In the genomic region with DNA sequence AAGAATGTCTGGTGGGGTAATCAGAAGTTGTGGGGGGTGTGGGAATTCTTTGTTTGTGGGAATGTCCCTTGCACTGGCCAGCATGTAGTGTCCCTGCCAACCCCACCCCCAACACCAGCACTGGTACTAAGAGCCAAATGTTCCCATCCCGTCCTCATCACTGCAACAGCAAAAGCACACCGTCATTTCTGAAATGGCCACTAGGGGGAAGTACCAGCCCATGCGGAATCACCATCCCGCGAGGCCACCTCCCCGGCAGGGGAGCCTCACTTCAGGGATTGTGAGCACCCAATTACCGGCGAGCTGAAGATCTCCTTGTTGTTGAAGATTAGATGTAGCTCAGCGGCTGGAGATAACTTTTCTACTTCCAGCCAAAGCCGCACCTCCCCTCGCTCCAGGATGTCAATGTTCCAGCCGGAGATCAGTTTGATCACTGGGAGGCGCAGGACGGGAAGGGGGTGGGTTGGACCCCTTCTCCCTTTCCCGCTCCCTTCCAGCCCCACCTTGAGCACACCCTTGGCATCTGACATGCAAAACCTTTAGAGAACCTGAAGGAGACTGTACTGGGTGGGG, we compare ENCODE assay signal across 9 cellular contexts. TPM values are rescaled to one million over a fixed set of nuclear protein-coding genes. Genes with fewer than 3 reads are reported as not detected.
DNase-seq lines count a peak whose midpoint lies in the region; ATAC-seq and TF ChIP-seq lines count a peak whose summit lies in the region.
"Had no signal": no experiment of that assay in that cellular context is flagged by ENCODE, and none has a peak within 500 bp of the region (broad histone marks: within the 10 kb centered on the region; RNA-seq: fewer than 3 reads in every experiment).

No MANE protein-coding gene starts in this region.

- peak; percentile 92 for TF ChIP-seq CTCF in cardiac muscle cell (IDR thresholded peaks at IDR 0.05; ENCODE audit: low read depth, low read length)

- H3K4me3 Mint-ChIP-seq in activated naive CD4-positive, alpha-beta T cell treated with anti-CD3 and anti-CD28 coated beads, Interleukin-2, amount 10 ng/mL, durations not matched to agents 7 days and 5 days, result no peak overlapping the region

- no peak overlapping the region for H3K27ac Mint-ChIP-seq in activated naive CD4-positive, alpha-beta T cell treated with anti-CD3 and anti-CD28 coated beads, Interleukin-2, amount 10 ng/mL, durations not matched to agents 7 days and 5 days

- H3K27me3 ChIP-seq in cardiac muscle cell, result no peaks in the 10 kb centered on the region

- H3K27ac ChIP-seq in cardiac muscle cell, result no peak overlapping the region

- intact Hi-C loops in posterior vena cava (cut with DNase I), result loop anchor here in 1 of 2 donors (5.0 to 10.0 kb wide), 2 partner anchors 41 to 114 kb away; a partner anchor contains a TSS

- no peaks in the 10 kb centered on the region for H3K36me3 Mint-ChIP-seq in activated naive CD4-positive, alpha-beta T cell treated with anti-CD3 and anti-CD28 coated beads, Interleukin-2, amount 10 ng/mL, durations not matched to agents 7 days and 5 days

- no peaks in the 10 kb centered on the region for H3K4me1 ChIP-seq in cardiac muscle cell (ENCODE audit: low read depth)

- CTCF ChIA-PET in activated naive CD4-positive, alpha-beta T cell treated with anti-CD3 and anti-CD28 coated beads, Interleukin-2, amount 10 ng/mL, durations not matched to agents 7 days and 5 days (lab: Charles Lee), result interaction anchor here (0.9 to 2.3 kb wide), 13 partner anchors 9 to 322 kb away, joined by 3 to 15 read pairs (median 5); a partner anchor contains a TSS

- no peak overlapping the region for H3K4me3 ChIP-seq in cardiac muscle cell

- peak; percentile 98 for ATAC-seq in SK-N-SH treated with all-trans-retinoic acid at 6 μM for 48 hours
- no peak for ATAC-seq in HG03432 (IDR thresholded peaks at IDR 0.05; ENCODE audit: unreplicated experiment)

- no peaks in the 10 kb centered on the region for H3K9me3 ChIP-seq in cardiac muscle cell (ENCODE audit: low read depth)

- peak; percentile 47 for DNase-seq in GM04504 (ENCODE audit: low read depth)
- peak; percentile 54 for DNase-seq in NCI-H1048 (lab: John Stamatoyannopoulos, UW)
- peak; percentile 84 for DNase-seq in activated naive CD4-positive, alpha-beta T cell treated with anti-CD3 and anti-CD28 coated beads, Interleukin-2, amount 10 ng/mL, durations not matched to agents 7 days and 5 days
- peak; percentile 83 to 87 for DNase-seq in cardiac muscle cell (ENCODE audit: low read depth in 1 of 2, low spot score in 1 of 2)
- DNase-seq in posterior vena cava (ENCODE audit: low spot score), result peak; percentile 85
- DNase-seq in ureter (ENCODE audit: low spot score), result peak; percentile 88

- H3K9me3 Mint-ChIP-seq in activated naive CD4-positive, alpha-beta T cell treated with anti-CD3 and anti-CD28 coated beads, Interleukin-2, amount 10 ng/mL, durations not matched to agents 7 days and 5 days, result no peaks in the 10 kb centered on the region

- peaks cover 41% of the 10 kb centered on the region for H3K27me3 Mint-ChIP-seq in activated naive CD4-positive, alpha-beta T cell treated with anti-CD3 and anti-CD28 coated beads, Interleukin-2, amount 10 ng/mL, durations not matched to agents 7 days and 5 days

- H3K4me1 Mint-ChIP-seq in activated naive CD4-positive, alpha-beta T cell treated with anti-CD3 and anti-CD28 coated beads, Interleukin-2, amount 10 ng/mL, durations not matched to agents 7 days and 5 days, result no peaks in the 10 kb centered on the region

- no peaks in the 10 kb centered on the region for H3K36me3 ChIP-seq in cardiac muscle cell

TF ChIP-seq in SK-N-SH treated with all-trans-retinoic acid at 6 μM for 48 hours, 23 proteins besides CTCF, POLR2A, EP300 and RAD21:
- TF ChIP-seq RARB (CRISPR knock-in tag; IDR thresholded peaks at IDR 0.05), result no peak
- TF ChIP-seq ESRRG (CRISPR knock-in tag; IDR thresholded peaks at IDR 0.05), result no peak

RNA-seq across cellular contexts. Expression of a gene that starts 41.0 kb away (rescaled TPM):
- total RNA-seq in cardiac muscle cell (0.70 and 0.71 TPM in 2 replicates), posterior vena cava (1 to 10 TPM in 1 of 2 donors, under 1 TPM in 1; 0.83 to 1.2 TPM), ureter (0.65 TPM)
- 0.51 TPM in 1 of 2 replicates, not detected in the other for polyA plus RNA-seq in cardiac muscle cell
- total RNA-seq: mononuclear cell had no signal
